15 cellular contexts compared by ENCODE assay signal in the genomic region with DNA sequence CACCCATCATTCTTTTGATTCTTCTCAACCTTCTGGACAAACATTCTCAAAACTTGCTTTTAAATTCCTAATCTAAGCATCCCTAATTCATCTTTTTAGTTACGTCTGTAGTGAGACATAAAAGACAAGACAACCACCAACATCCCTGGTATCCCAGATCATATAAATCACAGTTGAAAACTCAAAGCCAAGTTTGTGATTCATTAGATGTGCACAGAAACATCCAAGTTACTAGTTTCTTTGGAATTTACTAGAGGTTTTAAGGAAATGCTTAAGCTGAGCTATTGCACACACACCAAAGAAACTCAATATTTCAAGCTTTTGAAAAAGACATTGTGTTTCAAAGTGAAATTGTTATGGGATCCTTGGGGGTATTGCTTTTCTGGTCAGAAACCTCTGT. TPM values are rescaled to one million over a fixed set of nuclear protein-coding genes. Genes with fewer than 3 reads are reported as not detected.
DNase-seq lines count a peak whose midpoint lies in the region; ATAC-seq and TF ChIP-seq lines count a peak whose summit lies in the region.
"Had no signal": no experiment of that assay in that cellular context is flagged by ENCODE, and none has a peak within 500 bp of the region (broad histone marks: within the 10 kb centered on the region; RNA-seq: fewer than 3 reads in every experiment).

No MANE protein-coding gene starts in this region.

- H3K4me1 ChIP-seq in SJSA1 (replicated peaks) (peaks cover 43% of the 10 kb centered on the region), fibroblast of lung (ENCODE audit: control insufficient read depth, extremely low read depth, insufficient read depth, low read length) (peaks cover 21% of the 10 kb centered on the region)
- H3K4me1 ChIP-seq: thyroid gland had no signal

- H3K4me3 ChIP-seq in SJSA1 (no peak overlapping the region), fibroblast of lung (replicated peaks in 1 of 4; ENCODE audit: control extremely low read depth in 1 of 4, insufficient read depth in 1 of 4, low read depth in 3 of 4, low read length in 4 of 4) (no peak overlapping the region)
- H3K4me3 ChIP-seq: thyroid gland had no signal

- H3K9ac ChIP-seq in fibroblast of lung (ENCODE audit: insufficient read depth, low read length), result no peak overlapping the region
- H3K9ac ChIP-seq: parathyroid adenoma had no signal

- no peak for TF ChIP-seq CTCF in fibroblast of lung (conservative IDR thresholded peaks at IDR 0.05 in 1 of 2, IDR thresholded peaks at IDR 0.05 in 1 of 2; ENCODE audit: low read depth in 1 of 2, low read length in 2 of 2)

- H2AFZ ChIP-seq in fibroblast of lung (ENCODE audit: low read length), result no peak overlapping the region
- H2AFZ ChIP-seq: parathyroid adenoma had no signal

- no peaks in the 10 kb centered on the region for H3K79me2 ChIP-seq in fibroblast of lung (ENCODE audit: control insufficient read depth, insufficient read depth, low read length)
- H3K79me2 ChIP-seq: parathyroid adenoma had no signal

- DNase-seq in GM03348 (ENCODE audit: low spot score), result peak; percentile 80
- peak in 1 of 2 experiments; percentile 64 for DNase-seq in SJSA1 (ENCODE audit: low read depth in 1 of 2, low spot score in 2 of 2)
- DNase-seq in fibroblast of lung (ENCODE audit: low read depth in 2 of 2), result peak; percentile 68 to 98
- DNase-seq in renal cortical epithelial cell (ENCODE audit: low read depth), result peak; percentile 40
- no peak for DNase-seq in stimulated activated naive CD4-positive, alpha-beta T cell treated with Interleukin-2 at 50 U/mL for 16 hours (lab: John Stamatoyannopoulos, UW)
- no peak for DNase-seq in stimulated activated CD4-positive, alpha-beta T cell treated with anti-CD3 and anti-CD28 coated beads, Interleukin-1b, Interleukin-23, amount 100 ng/mL, for 48 hours
- no peak for DNase-seq in NCI-H82 treated with DMSO at 0.1 percent for 48 hours (lab: John Stamatoyannopoulos, UW; ENCODE audit: unreplicated experiment)
- DNase-seq: activated CD4-positive, alpha-beta memory T cell treated with anti-CD3 and anti-CD28 coated beads for 36 hours; CD4-positive, alpha-beta memory T cell; thyroid gland had no signal

- H3K9me3 ChIP-seq in SJSA1 (replicated peaks), result no peaks in the 10 kb centered on the region
- H3K9me3 ChIP-seq in fibroblast of lung (ENCODE audit: control insufficient read depth, insufficient read depth, low read depth, low read length), result no peaks in the 10 kb centered on the region
- H3K9me3 ChIP-seq: thyroid gland had no signal

- no peaks in the 10 kb centered on the region for H3K36me3 ChIP-seq in SJSA1
- no peaks in the 10 kb centered on the region for H3K36me3 ChIP-seq in fibroblast of lung (ENCODE audit: control insufficient read depth, insufficient read depth, low read length)
- H3K36me3 ChIP-seq: thyroid gland had no signal

- no peak for ATAC-seq in HG03432 (IDR thresholded peaks at IDR 0.05; ENCODE audit: unreplicated experiment)

- H3K27ac ChIP-seq in SJSA1 (peak overlapping the region; percentile 68), fibroblast of lung (ENCODE audit: insufficient read depth, low read length) (no peak overlapping the region)
- H3K27ac ChIP-seq: parathyroid adenoma, thyroid gland had no signal

- no peaks in the 10 kb centered on the region for H3K27me3 ChIP-seq in SJSA1 (replicated peaks)
- H3K27me3 ChIP-seq in fibroblast of lung (ENCODE audit: control insufficient read depth, insufficient read depth, low read length), result no peaks in the 10 kb centered on the region
- H3K27me3 ChIP-seq: thyroid gland had no signal

- H4K20me1 ChIP-seq in fibroblast of lung (ENCODE audit: control insufficient read depth, extremely low read depth, insufficient read depth, low read length), result no peaks in the 10 kb centered on the region

- H3K4me2 ChIP-seq in fibroblast of lung (ENCODE audit: extremely low read depth, insufficient read depth, low read length), result peak overlapping the region; percentile 46

RNA-seq across cellular contexts. Expression of a gene that starts 47.6 kb away (rescaled TPM):
- not detected in 2 replicates for total RNA-seq in SJSA1 (2014; rRNA removed; shearing (Covaris generic))
- not detected in 2 replicates for total RNA-seq in fibroblast of lung
- 0.12 TPM in 1 of 2 replicates, not detected in the other for polyA plus RNA-seq in fibroblast of lung
- 0.22 TPM in 1 of 2 replicates, not detected in the other for polyA plus RNA-seq in fibroblast of lung (2012)
- not detected in 2 replicates for polyA minus RNA-seq in fibroblast of lung (ENCODE audit: low replicate concordance)
- not detected in 2 replicates for total RNA-seq in renal cortical epithelial cell
- total RNA-seq: activated CD4-positive, alpha-beta memory T cell treated with anti-CD3 and anti-CD28 coated beads for 36 hours; CD4-positive, alpha-beta memory T cell; glomerular endothelial cell; mononuclear cell; thyroid gland had no signal
- polyA plus RNA-seq: CD4-positive, alpha-beta memory T cell; keratinocyte had no signal

Comparison
In these comparisons a context has a peak if more than half of its experiments do, and no peak if none do; other contexts are left out.
1. DNase-seq: peak in GM03348 (single experiment), fibroblast of lung (2 of 2) and renal cortical epithelial cell (single experiment); none in stimulated activated naive CD4-positive, alpha-beta T cell treated with Interleukin-2 at 50 U/mL for 16 hours (single experiment), stimulated activated CD4-positive, alpha-beta T cell treated with anti-CD3 and anti-CD28 coated beads, Interleukin-1b, Interleukin-23, amount 100 ng/mL, for 48 hours (single experiment) and NCI-H82 treated with DMSO at 0.1 percent for 48 hours (single experiment).